In the genomic region with DNA sequence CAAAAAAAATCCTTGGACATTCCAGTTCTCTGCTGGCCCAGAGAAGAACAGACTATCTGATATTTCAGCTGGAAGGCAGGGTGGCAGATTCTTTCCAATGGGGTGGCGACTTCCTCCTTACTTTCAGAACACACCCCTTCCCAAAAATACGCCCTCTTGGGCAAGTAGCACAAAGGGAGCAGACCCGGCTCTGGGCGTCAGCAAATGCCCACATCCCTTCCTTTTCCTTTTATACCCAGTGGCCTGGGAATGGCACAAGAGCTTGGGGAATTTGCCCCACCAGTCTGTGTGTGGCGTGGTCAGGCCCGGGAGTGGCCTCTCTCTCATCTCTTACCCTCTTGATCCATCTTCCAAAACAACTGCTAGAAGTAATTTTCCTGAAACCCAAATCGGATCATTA, we compare ENCODE assay signal across 1 cellular context.
TF ChIP-seq lines count a peak whose summit lies in the region.

No MANE protein-coding gene starts in this region.

TF ChIP-seq in K562, 482 proteins besides CTCF, POLR2A, EP300 and RAD21 (continued from another document):
- TF ChIP-seq, protein P1, sequence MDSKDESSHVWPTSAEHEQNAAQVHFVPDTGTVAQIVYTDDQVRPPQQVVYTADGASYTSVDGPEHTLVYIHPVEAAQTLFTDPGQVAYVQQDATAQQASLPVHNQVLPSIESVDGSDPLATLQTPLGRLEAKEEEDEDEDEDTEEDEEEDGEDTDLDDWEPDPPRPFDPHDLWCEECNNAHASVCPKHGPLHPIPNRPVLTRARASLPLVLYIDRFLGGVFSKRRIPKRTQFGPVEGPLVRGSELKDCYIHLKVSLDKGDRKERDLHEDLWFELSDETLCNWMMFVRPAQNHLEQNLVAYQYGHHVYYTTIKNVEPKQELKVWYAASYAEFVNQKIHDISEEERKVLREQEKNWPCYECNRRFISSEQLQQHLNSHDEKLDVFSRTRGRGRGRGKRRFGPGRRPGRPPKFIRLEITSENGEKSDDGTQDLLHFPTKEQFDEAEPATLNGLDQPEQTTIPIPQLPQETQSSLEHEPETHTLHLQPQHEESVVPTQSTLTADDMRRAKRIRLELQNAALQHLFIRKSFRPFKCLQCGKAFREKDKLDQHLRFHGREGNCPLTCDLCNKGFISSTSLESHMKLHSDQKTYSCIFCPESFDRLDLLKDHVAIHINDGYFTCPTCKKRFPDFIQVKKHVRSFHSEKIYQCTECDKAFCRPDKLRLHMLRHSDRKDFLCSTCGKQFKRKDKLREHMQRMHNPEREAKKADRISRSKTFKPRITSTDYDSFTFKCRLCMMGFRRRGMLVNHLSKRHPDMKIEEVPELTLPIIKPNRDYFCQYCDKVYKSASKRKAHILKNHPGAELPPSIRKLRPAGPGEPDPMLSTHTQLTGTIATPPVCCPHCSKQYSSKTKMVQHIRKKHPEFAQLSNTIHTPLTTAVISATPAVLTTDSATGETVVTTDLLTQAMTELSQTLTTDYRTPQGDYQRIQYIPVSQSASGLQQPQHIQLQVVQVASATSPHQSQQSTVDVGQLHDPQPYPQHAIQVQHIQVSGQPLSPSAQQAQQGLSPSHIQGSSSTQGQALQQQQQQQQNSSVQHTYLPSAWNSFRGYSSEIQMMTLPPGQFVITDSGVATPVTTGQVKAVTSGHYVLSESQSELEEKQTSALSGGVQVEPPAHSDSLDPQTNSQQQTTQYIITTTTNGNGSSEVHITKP (IDR thresholded peaks at IDR 0.05; ENCODE audit: partially characterized antibody), result peak; percentile 69
